ENCODE assay signal across 8 cellular contexts in the genomic region with DNA sequence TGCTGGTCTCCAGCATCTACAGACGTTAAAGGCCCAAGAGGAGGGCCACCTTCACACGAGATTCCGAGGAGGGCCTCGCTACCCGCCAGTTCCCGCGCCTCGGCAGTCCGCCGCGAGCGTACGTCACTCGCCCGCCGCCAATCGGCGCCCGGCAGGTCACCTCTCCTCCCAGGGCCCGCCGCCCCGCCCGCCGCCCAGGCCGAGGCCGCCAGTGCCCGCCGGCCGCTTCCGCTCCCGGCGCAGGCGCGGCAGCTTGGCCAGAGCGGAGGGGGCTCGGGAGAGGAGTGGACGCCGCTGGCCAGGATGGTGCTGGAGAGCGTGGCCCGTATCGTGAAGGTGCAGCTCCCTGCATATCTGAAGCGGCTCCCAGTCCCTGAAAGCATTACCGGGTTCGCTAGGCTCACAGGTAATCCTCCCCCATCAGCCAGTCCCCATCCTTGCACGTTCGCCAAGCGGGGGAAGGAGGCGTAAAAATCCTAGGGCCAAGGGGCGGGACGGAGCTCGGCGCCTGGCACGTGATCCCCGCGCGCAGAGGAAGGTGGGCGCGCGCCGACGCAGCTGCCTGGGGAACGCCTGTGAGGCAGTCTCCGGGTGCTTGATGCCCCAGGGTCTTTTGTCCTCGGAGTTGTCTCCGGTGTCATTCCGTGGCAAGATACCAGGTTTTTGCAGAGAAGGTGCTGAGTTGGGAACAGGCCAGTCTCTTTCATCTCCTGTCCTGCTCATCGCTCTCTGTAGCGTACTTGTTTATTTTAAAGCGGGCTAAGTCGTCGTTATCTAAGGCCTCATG. TPM values are rescaled to one million over a fixed set of nuclear protein-coding genes. Genes with fewer than 3 reads are reported as not detected.
DNase-seq lines count a peak whose midpoint lies in the region; ATAC-seq, FAIRE-seq and TF ChIP-seq lines count a peak whose summit lies in the region.

A gene with protein sequence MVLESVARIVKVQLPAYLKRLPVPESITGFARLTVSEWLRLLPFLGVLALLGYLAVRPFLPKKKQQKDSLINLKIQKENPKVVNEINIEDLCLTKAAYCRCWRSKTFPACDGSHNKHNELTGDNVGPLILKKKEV (plus strand): TSS at position 211 of the 787 bp plus-strand sequence. CDS start 93 bp downstream, at position 304.

- POLR2A ChIA-PET in HepG2 (lab: Yijun Ruan, JAX), result interaction anchor here (0.6 to 3.9 kb wide), 22 partner anchors 10 to 427 kb away, joined by 3 to 121 read pairs (median 4); a partner anchor contains a TSS

- CTCF ChIA-PET in HepG2 (lab: Yijun Ruan, JAX; ENCODE audit: low intra/inter-chr PET ratio, low total read pairs), result no interaction called here

- H3K27ac Mint-ChIP-seq in CD4-positive, CD25-positive, alpha-beta regulatory T cell, result peak within 1 kb of the TSS; percentile 99 to 100 (median 99)
- peak within 1 kb of the TSS; percentile 96 for H3K27ac Mint-ChIP-seq in dendritic cell treated with granulocyte-macrophage colony-stimulating factor and Interleukin-4, amounts not matched to agents 40 ng/mL and 50 ng/mL, for 4 days

- peak within 1 kb of the TSS; percentile 94 for H3K4me3 ChIP-seq in CD4-positive, CD25-positive, alpha-beta regulatory T cell (ENCODE audit: low read depth, low read length)
- peak within 1 kb of the TSS; percentile 58 to 76 (median 67) for H3K4me3 ChIP-seq in HepG2 (replicated peaks in 1 of 3; ENCODE audit: insufficient read depth in 1 of 3, low read depth in 2 of 3, low read length in 3 of 3)

- peaks cover 12% of the 10 kb centered on the region for H3K36me3 Mint-ChIP-seq in CD4-positive, CD25-positive, alpha-beta regulatory T cell
- H3K36me3 Mint-ChIP-seq in dendritic cell treated with granulocyte-macrophage colony-stimulating factor and Interleukin-4, amounts not matched to agents 40 ng/mL and 50 ng/mL, for 4 days (ENCODE audit: low read depth), result peaks cover 24% of the 10 kb centered on the region

- H3K27ac ChIP-seq in CD4-positive, CD25-positive, alpha-beta regulatory T cell (ENCODE audit: insufficient read depth, low read length, poor library complexity, severe bottlenecking), result peak within 1 kb of the TSS; percentile 98
- H3K27ac ChIP-seq in HepG2 (ENCODE audit: extremely low read length, insufficient read depth, low read length), result peak within 1 kb of the TSS; percentile 98

- H3K9me3 Mint-ChIP-seq in CD4-positive, CD25-positive, alpha-beta regulatory T cell, result no peaks in the 10 kb centered on the region
- H3K9me3 Mint-ChIP-seq in dendritic cell treated with granulocyte-macrophage colony-stimulating factor and Interleukin-4, amounts not matched to agents 40 ng/mL and 50 ng/mL, for 4 days, result no peaks in the 10 kb centered on the region

- peak; percentile 93 to 95 for TF ChIP-seq POLR2A in HepG2 (IDR thresholded peaks at IDR 0.05; ENCODE audit: insufficient read depth in 1 of 2, low read depth in 2 of 2, low read length in 2 of 2)

- H3K79me2 ChIP-seq in HepG2 (ENCODE audit: insufficient read depth, low read length), result peaks cover 82% of the 10 kb centered on the region

- peak within 1 kb of the TSS; percentile 97 for H2AFZ ChIP-seq in HepG2 (ENCODE audit: low read length)

- intact Hi-C loops in dendritic cell treated with granulocyte-macrophage colony-stimulating factor and Interleukin-4, amounts not matched to agents 40 ng/mL and 50 ng/mL, for 4 days (cut with micrococcal nuclease), result loop anchor here (1.0 to 2.0 kb wide), 2 partner anchors 41 to 108 kb away; a partner anchor contains a TSS
- intact Hi-C loops in HepG2 (cut with micrococcal nuclease; ENCODE audit: unreplicated experiment), result loop anchor here (1.0 kb wide), 1 partner anchor 41 kb away; no protein-coding TSS in a partner anchor

- H3K4me3 Mint-ChIP-seq in CD4-positive, CD25-positive, alpha-beta regulatory T cell, result peak within 1 kb of the TSS; percentile 93 to 98 (median 98)
- peak within 1 kb of the TSS; percentile 92 for H3K4me3 Mint-ChIP-seq in dendritic cell treated with granulocyte-macrophage colony-stimulating factor and Interleukin-4, amounts not matched to agents 40 ng/mL and 50 ng/mL, for 4 days

- TF ChIP-seq RAD21 in HepG2 (CRISPR knock-in tag; IDR thresholded peaks at IDR 0.05), result no peak

- H3K27me3 ChIP-seq in CD4-positive, CD25-positive, alpha-beta regulatory T cell (ENCODE audit: control insufficient read depth, insufficient read depth, low read length), result no peaks in the 10 kb centered on the region
- no peaks in the 10 kb centered on the region for H3K27me3 ChIP-seq in HepG2 (ENCODE audit: control insufficient read depth in 1 of 2, insufficient read depth in 2 of 2, low read length in 2 of 2)

- no peak for FAIRE-seq in HepG2 (lab: Jason Lieb, UNC)

- no peaks in the 10 kb centered on the region for H3K9me3 ChIP-seq in CD4-positive, CD25-positive, alpha-beta regulatory T cell (ENCODE audit: control insufficient read depth in 2 of 2, low read length in 2 of 2)
- H3K9me3 ChIP-seq in HepG2 (ENCODE audit: low read length), result no peaks in the 10 kb centered on the region

- no peak for TF ChIP-seq CTCF in HepG2 (CRISPR knock-in tag; IDR thresholded peaks at IDR 0.05)

- DNase-seq in CD4-positive, CD25-positive, alpha-beta regulatory T cell, result peak; percentile 84 to 97 (median 90)
- DNase-seq in NCI-H774 (lab: John Stamatoyannopoulos, UW), result peak; percentile 73
- DNase-seq in activated CD4-positive, alpha-beta T cell treated with anti-CD3 and anti-CD28 coated beads, Interleukin-2, amount 50 U/mL, for 4 hours, result peak; percentile 82 to 85
- peak; percentile 78 for DNase-seq in HepG2 (ENCODE audit: low spot score)
- DNase-seq in stimulated activated CD4-positive, alpha-beta T cell treated with anti-CD3 and anti-CD28 coated beads, Interleukin-2, amount 100 ng/mL, for 48 hours, result peak; percentile 82 to 87

- H4K20me1 ChIP-seq in HepG2 (ENCODE audit: insufficient read depth, low read length), result no peaks in the 10 kb centered on the region

- ATAC-seq in CD4-positive, CD25-positive, alpha-beta regulatory T cell (ENCODE audit: low read depth in 2 of 2), result peak; percentile 83 to 84
- peak; percentile 78 for ATAC-seq in GM19438 (IDR thresholded peaks at IDR 0.05; ENCODE audit: low read depth, unreplicated experiment)
- peak; percentile 90 for ATAC-seq in HG03571 (IDR thresholded peaks at IDR 0.05; ENCODE audit: unreplicated experiment)
- ATAC-seq in HepG2, result peak; percentile 97

- H3K27me3 Mint-ChIP-seq in CD4-positive, CD25-positive, alpha-beta regulatory T cell, result no peaks in the 10 kb centered on the region
- H3K27me3 Mint-ChIP-seq in dendritic cell treated with granulocyte-macrophage colony-stimulating factor and Interleukin-4, amounts not matched to agents 40 ng/mL and 50 ng/mL, for 4 days, result no peaks in the 10 kb centered on the region

- H3K36me3 ChIP-seq in CD4-positive, CD25-positive, alpha-beta regulatory T cell (ENCODE audit: control insufficient read depth, insufficient read depth, low read length), result no peaks in the 10 kb centered on the region
- no peaks in the 10 kb centered on the region for H3K36me3 ChIP-seq in HepG2 (replicated peaks in 1 of 2; ENCODE audit: control insufficient read depth in 1 of 2, insufficient read depth in 2 of 2, low read length in 2 of 2)

- TF ChIP-seq EP300 in HepG2 (IDR thresholded peaks at IDR 0.05; ENCODE audit: low read depth in 2 of 2, low read length in 2 of 2) (no peak), HepG2 (CRISPR knock-in tag; IDR thresholded peaks at IDR 0.05; ENCODE audit: borderline replicate concordance) (peak; percentile 26; the same call in 1 of the 2 replicates)

- H3K4me1 Mint-ChIP-seq in CD4-positive, CD25-positive, alpha-beta regulatory T cell, result peaks cover 49 to 80% (median 53%) of the 10 kb centered on the region in 4 donors
- H3K4me1 Mint-ChIP-seq in dendritic cell treated with granulocyte-macrophage colony-stimulating factor and Interleukin-4, amounts not matched to agents 40 ng/mL and 50 ng/mL, for 4 days (ENCODE audit: low read depth), result peaks cover 25% of the 10 kb centered on the region

- in situ Hi-C loops in HepG2 (cut with HindIII; ENCODE audit: extremely low pct_ligation_motif_present, low pct_unique_long_range_greater_than_20kb), result loop anchor here (5.0 kb wide), 1 partner anchor 42 kb away; a partner anchor contains a TSS

- whole genome bisulfite sequencing in HepG2 (ENCODE audit: low lambda C conversion rate), result under 1% methylated on average over 39 of the region's 71 CpGs

- TSS peak; percentile 64 for BruUV-seq in HepG2 (replicated peaks; lab: Mats Ljungman, UMichigan)

- peaks cover 45% of the 10 kb centered on the region for H3K4me1 ChIP-seq in CD4-positive, CD25-positive, alpha-beta regulatory T cell (ENCODE audit: control insufficient read depth, insufficient read depth, low read length, poor library complexity, severe bottlenecking)
- peaks cover 49% of the 10 kb centered on the region for H3K4me1 ChIP-seq in HepG2 (ENCODE audit: insufficient read depth, low read length)

- H3K4me2 ChIP-seq in HepG2 (ENCODE audit: low read depth, low read length), result peak within 1 kb of the TSS; percentile 84

- H3K9ac ChIP-seq in HepG2 (ENCODE audit: insufficient read depth, low read depth, low read length), result peak within 1 kb of the TSS; percentile 83

RNA-seq across cellular contexts. Expression of the gene that starts here (rescaled TPM):
- total RNA-seq in CD4-positive, CD25-positive, alpha-beta regulatory T cell, result 17.6 TPM
- 10 to 100 TPM; 27.6 to 42.3 (median 30.3) TPM for polyA plus RNA-seq in CD4-positive, CD25-positive, alpha-beta regulatory T cell
- 35.5 and 37.7 TPM in 2 replicates for total RNA-seq in HepG2 (2016; rRNA removed; fragmentation: Illumina TruSeq; extraction: Trizol)
- total RNA-seq in HepG2 (2016; cell fraction: cytosol; rRNA removed; fragmentation: Illumina TruSeq; extraction: Trizol; ENCODE audit: low read depth), result 44.0 and 52.2 TPM in 2 replicates
- total RNA-seq in HepG2 (2016; cell fraction: insoluble cytoplasmic fraction; rRNA removed; fragmentation: Illumina TruSeq; extraction: Trizol), result 36.2 and 41.7 TPM in 2 replicates
- total RNA-seq in HepG2 (2016; cell fraction: membrane; rRNA removed; fragmentation: Illumina TruSeq; extraction: Trizol), result 50.6 and 52.5 TPM in 2 replicates
- total RNA-seq in HepG2 (2016; cell fraction: nucleus; rRNA removed; fragmentation: Illumina TruSeq; extraction: Trizol), result 19.8 and 23.3 TPM in 2 replicates
- 23.4 and 24.5 TPM in 2 replicates for polyA plus RNA-seq in HepG2 (2011; rRNA removed)
- 12.7 and 14.1 TPM in 2 replicates for polyA plus RNA-seq in HepG2 (2011; cell fraction: cytosol; rRNA removed)
- 3.9 and 5.2 TPM in 2 replicates for polyA plus RNA-seq in HepG2 (2011; cell fraction: nucleus; rRNA removed)
- polyA plus RNA-seq in HepG2 (2012), result 40.0 and 43.1 TPM in 2 replicates
- 65.0 and 79.1 TPM in 2 replicates for polyA plus RNA-seq in HepG2 (2016; cell fraction: cytosol; fragmentation: Illumina TruSeq; extraction: Trizol; ENCODE audit: low read depth)
- 46.6 and 50.9 TPM in 2 replicates for polyA plus RNA-seq in HepG2 (2016; cell fraction: insoluble cytoplasmic fraction; fragmentation: Illumina TruSeq; extraction: Trizol; ENCODE audit: low read depth)
- 52.5 and 57.2 TPM in 2 replicates for polyA plus RNA-seq in HepG2 (2016; cell fraction: membrane; fragmentation: Illumina TruSeq; extraction: Trizol; ENCODE audit: low read depth)
- 52.6 and 60.4 TPM in 2 replicates for polyA plus RNA-seq in HepG2 (2016; cell fraction: nucleus; fragmentation: Illumina TruSeq; extraction: Trizol; ENCODE audit: insufficient read depth, low read depth)
- 25.6 and 28.4 TPM in 2 replicates for polyA minus RNA-seq in HepG2 (2011; rRNA and poly(A)+ RNA removed; ENCODE audit: low replicate concordance)
- 13.2 and 14.0 TPM in 2 replicates for polyA minus RNA-seq in HepG2 (2011; cell fraction: cytosol; rRNA and poly(A)+ RNA removed)
- 5.6 and 6.4 TPM in 2 replicates for polyA minus RNA-seq in HepG2 (2011; cell fraction: nucleus; rRNA and poly(A)+ RNA removed)

Comparison
In these comparisons a context has a peak if more than half of its experiments do, and no peak if none do; other contexts are left out.
1. Peak in every context shown above with its lines: DNase-seq, ATAC-seq, H3K4me3 ChIP-seq and H3K27ac ChIP-seq.